In the genomic region with DNA sequence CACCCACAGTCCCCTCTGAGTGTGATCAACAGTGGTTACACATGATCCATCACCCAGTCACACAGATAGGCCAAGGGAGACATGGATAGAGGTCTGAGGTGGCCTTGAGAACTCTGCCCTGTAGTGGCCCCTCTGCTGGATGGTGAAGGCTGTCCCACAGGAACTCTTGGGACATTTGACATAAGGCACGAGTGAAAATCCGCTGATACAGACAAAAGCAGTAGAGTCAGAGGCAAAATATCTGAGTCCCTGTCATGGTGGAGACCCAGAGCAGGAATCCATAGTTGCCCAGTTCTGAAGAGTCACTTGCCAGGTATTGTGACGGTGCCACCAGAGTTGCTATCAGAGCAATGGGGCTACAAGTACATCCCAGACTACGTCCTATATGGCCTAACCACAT, we compare ENCODE assay signal across 21 cellular contexts.
"Had no signal": no experiment of that assay in that cellular context is flagged by ENCODE, and none has a peak within 500 bp of the region (broad histone marks: within the 10 kb centered on the region; RNA-seq: fewer than 3 reads in every experiment).

No MANE protein-coding gene starts in this region.

- H3K27ac ChIP-seq: RWPE1 had no signal

- ATAC-seq: Panc1, PC-3 had no signal

- H3K9me3 ChIP-seq: MG63, SK-N-SH had no signal

- H3K36me3 ChIP-seq: MG63 had no signal

- H3K4me2 ChIP-seq: SK-N-SH had no signal

- H3K4me3 ChIP-seq: MG63 had no signal

- H3K27me3 ChIP-seq: MG63 had no signal

- DNase-seq: Karpas-422, KG1, MG63, NCI-H1092, NCI-H1105 treated with DMSO at 0.1 percent for 48 hours, NCI-H1417 treated with DMSO at 0.1 percent for 48 hours, NCI-H146, NCI-H1694 treated with DMSO at 0.1 percent for 48 hours, NCI-H1930, NCI-H2081, NCI-H2107, NCI-H2227 treated with DMSO at 0.1 percent for 48 hours, NCI-H524, NCI-H526 treated with DMSO at 0.1 percent for 48 hours, NCI-H748 treated with DMSO at 0.1 percent for 48 hours, PC-3, SHP77, SK-N-SH, SW 1271 had no signal

- H3K9ac ChIP-seq: SK-N-SH had no signal
